ENCODE assay signal across 20 cellular contexts in the genomic region with DNA sequence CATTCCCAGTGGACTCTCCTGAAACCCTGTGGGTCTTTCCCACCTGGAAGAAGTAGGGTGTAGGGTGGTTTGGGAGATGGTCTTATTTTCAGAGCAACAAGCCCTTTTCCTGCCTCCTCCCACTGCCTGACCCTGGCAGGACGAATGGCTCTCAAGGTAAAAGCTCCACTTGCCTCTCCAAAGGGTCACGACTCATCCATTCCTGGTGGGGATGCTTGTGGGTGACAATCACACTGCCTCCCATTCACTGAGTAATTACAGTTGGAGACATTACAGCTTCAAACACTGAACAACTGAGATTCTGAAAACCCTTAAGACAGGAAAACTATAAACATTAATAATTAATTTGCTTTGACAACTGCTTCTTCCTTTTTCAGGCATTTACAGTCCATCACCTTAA.
DNase-seq lines count a peak whose midpoint lies in the region; ATAC-seq and TF ChIP-seq lines count a peak whose summit lies in the region.
"Had no signal": no experiment of that assay in that cellular context is flagged by ENCODE, and none has a peak within 500 bp of the region (broad histone marks: within the 10 kb centered on the region; RNA-seq: fewer than 3 reads in every experiment).

No MANE protein-coding gene starts in this region.

- intact Hi-C loops in left cardiac atrium (cut with DNase I) = no loop called here

- peak; percentile 74 for DNase-seq in ELR (ENCODE audit: low read depth)
- peak; percentile 50 for DNase-seq in M059J (ENCODE audit: low read depth)
- peak; percentile 71 for DNase-seq in islet precursor cell
- no peak for DNase-seq in left cardiac atrium
- DNase-seq: AML-193; CD4-positive, alpha-beta T cell; DMS79; GF-D8; H9; NCI-H1048; NCI-H1694; NCI-H2107; NCI-H446 had no signal

- peak overlapping the region; percentile 90 for H3K27ac ChIP-seq in 22Rv1
- H3K27ac ChIP-seq: A549, SK-N-MC had no signal

- ATAC-seq in HG02623 (IDR thresholded peaks at IDR 0.05; ENCODE audit: unreplicated experiment) = no peak
- no peak for ATAC-seq in GM18502 (IDR thresholded peaks at IDR 0.05; ENCODE audit: poor library complexity, unreplicated experiment)
- no peak for ATAC-seq in left cardiac atrium
- ATAC-seq in HG02759 (IDR thresholded peaks at IDR 0.05; ENCODE audit: unreplicated experiment) = no peak
- ATAC-seq: A549, Right ventricle myocardium inferior had no signal

- TF ChIP-seq CTCF in 22Rv1 (IDR thresholded peaks at IDR 0.05) = no peak
